ENCODE assay signal across 20 cellular contexts in the genomic region with DNA sequence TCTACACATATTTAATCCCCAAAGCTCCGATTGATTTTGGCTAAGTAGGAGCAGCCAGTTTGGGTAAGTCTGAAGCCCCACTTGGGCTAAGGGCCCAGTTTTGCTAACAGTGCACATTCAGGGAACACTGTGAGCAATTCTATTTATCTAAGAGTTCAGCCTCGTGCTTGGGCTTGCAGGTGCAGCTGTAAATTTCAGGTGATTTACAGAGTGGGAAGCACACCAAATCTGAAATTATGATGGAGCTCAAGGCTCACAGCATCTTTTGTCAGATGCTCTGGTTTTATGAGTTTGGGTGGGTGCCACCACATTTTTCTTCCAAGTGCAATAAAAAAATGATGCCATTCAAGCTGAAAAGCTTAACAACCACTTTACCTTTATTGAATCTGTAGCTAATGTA.
"Had no signal": no experiment of that assay in that cellular context is flagged by ENCODE, and none has a peak within 500 bp of the region (broad histone marks: within the 10 kb centered on the region; RNA-seq: fewer than 3 reads in every experiment).

No MANE protein-coding gene starts in this region.

- H3K4me1 ChIP-seq: ascending aorta, breast epithelium, parathyroid adenoma, thyroid gland had no signal

- H3K27me3 ChIP-seq: ascending aorta, breast epithelium, neutrophil, thyroid gland had no signal

- DNase-seq: activated CD4-positive, alpha-beta memory T cell treated with anti-CD3 and anti-CD28 coated beads for 36 hours; activated CD4-positive, alpha-beta T cell treated with anti-CD3 and anti-CD28 coated beads for 36 hours; activated CD8-positive, alpha-beta memory T cell treated with anti-CD3 and anti-CD28 coated beads, Interleukin-2, amount 10 ng/mL, durations not matched to agents 7 days and 5 days; activated naive CD4-positive, alpha-beta T cell treated with anti-CD3 and anti-CD28 coated beads, Interleukin-2, amount 10 ng/mL, durations not matched to agents 7 days and 5 days; activated T-cell treated with anti-CD3 and anti-CD28 coated beads, Interleukin-2, amount 50 U/mL, for 1 hour; cerebellar nuclear complex; effector memory CD8-positive, alpha-beta T cell; foreskin melanocyte; kidney glomerular epithelial cell; mesenchymal stem cell; naive thymus-derived CD8-positive, alpha-beta T cell; retina; thyroid gland; WERI-Rb-1 had no signal

- ATAC-seq: activated CD4-positive, alpha-beta T cell treated with anti-CD3 and anti-CD28 coated beads for 36 hours; activated CD8-positive, alpha-beta memory T cell treated with anti-CD3 and anti-CD28 coated beads, Interleukin-2, amount 10 ng/mL, durations not matched to agents 7 days and 5 days; effector memory CD8-positive, alpha-beta T cell; naive thymus-derived CD8-positive, alpha-beta T cell; stimulated activated memory B cell treated with anti-CD40 and anti-IgM and Interleukin-4, amounts not matched to agents 10 μg/mL and 1 μg/mL and 100 μg/mL, for 72 hours had no signal

- H3K27ac ChIP-seq: ascending aorta, breast epithelium, epithelial cell of prostate, neutrophil, parathyroid adenoma, thyroid gland, WERI-Rb-1 had no signal

- H3K9me3 ChIP-seq: ascending aorta, breast epithelium, neutrophil, thyroid gland had no signal

- H3K36me3 ChIP-seq: ascending aorta, breast epithelium, neutrophil, thyroid gland, WERI-Rb-1 had no signal

- H3K4me3 ChIP-seq: ascending aorta, breast epithelium, thyroid gland had no signal
